1 cellular context compared by ENCODE assay signal in genomic region chr7:23445326-23445725, GRCh38.
TF ChIP-seq lines count a peak whose summit lies in the region.

No MANE protein-coding gene starts in this region.

TF ChIP-seq in HEK293, 187 proteins besides CTCF, POLR2A, EP300 and RAD21 (continued from another document):
- TF ChIP-seq ZNF148 (tag by site-specific recombination; IDR thresholded peaks at IDR 0.05; ENCODE audit: borderline replicate concordance) = no peak
- peak; percentile 90 for TF ChIP-seq ZNF214 (tag by site-specific recombination; IDR thresholded peaks at IDR 0.05; ENCODE audit: borderline replicate concordance)
